8 cellular contexts compared by ENCODE assay signal in the genomic region with DNA sequence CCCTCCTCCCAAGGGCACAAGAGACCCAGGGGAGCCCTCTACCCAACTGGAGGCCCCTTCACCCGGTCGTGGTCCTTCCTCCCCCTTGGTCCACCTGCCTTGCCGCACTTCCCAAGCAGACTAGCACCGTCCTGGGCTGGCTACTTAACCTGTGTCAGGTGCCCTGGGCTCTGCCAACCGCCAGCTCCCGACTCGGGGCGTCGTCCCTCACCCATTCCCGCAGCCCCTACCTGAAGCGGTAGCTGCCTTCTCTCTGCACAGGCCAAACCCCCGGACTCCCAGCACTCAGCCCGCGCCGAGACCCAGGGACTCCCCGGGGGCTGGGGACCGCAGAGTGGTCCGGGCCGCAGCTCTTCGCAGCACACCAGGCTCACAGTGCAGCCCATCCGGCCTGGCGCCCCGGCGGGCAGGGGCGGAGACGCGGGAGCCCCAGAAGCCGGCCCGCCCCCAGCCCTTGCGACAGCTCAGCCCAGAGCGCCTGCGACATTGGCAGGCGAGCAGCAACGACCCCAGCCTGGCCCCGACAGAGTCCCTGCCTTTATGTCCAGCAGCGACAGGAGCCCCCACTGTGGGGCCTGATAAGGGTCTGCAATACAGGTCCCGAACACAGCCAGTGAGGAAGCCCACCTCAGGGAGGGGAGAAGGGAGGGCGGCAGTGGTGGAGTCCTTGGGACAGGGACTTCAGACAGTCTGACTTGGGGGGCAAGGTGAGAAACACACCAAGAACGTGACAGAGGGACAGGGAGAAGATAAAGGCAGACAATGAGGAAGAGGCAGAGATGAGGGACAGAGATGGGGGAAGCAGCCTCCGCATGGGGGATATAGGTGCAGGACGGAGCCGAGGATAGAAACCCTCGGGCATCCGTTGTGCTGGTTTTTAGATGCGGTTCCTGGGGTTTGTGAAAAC.
A peak's percentile ranks its signal among the peaks of the same experiment; 100 is the strongest.
DNase-seq lines count a peak whose midpoint lies in the region; ATAC-seq and TF ChIP-seq lines count a peak whose summit lies in the region.

No MANE protein-coding gene starts in this region.

- H3K27ac Mint-ChIP-seq in nephron: no peak overlapping the region

- H3K27me3 ChIP-seq in KMS-11 (ENCODE audit: insufficient read depth, low read depth): no peaks in the 10 kb centered on the region

- no peak for TF ChIP-seq CTCF in KMS-11 (conservative IDR thresholded peaks at IDR 0.05; ENCODE audit: low read depth, low read length)
- no peak for TF ChIP-seq CTCF in nephron (IDR thresholded peaks at IDR 0.05; ENCODE audit: unreplicated experiment in 3 of 3)

- DNase-seq in ELF-1 (ENCODE audit: low read depth, low spot score) (peak; percentile 32), ecto neural progenitor cell (ENCODE audit: low spot score) (peak; percentile 62), KBM-7 (no peak), NCI-H2029 (lab: John Stamatoyannopoulos, UW) (no peak), HPDE6-E6E7 (ENCODE audit: extremely low spot score) (no peak)

- no peak overlapping the region for H3K4me2 ChIP-seq in KMS-11

- H2AFZ ChIP-seq in KMS-11 (ENCODE audit: low read depth): peak overlapping the region; percentile 96

- peaks cover 53% of the 10 kb centered on the region for H3K27me3 Mint-ChIP-seq in nephron (ENCODE audit: low read depth)

- no peak for ATAC-seq in HG03097 (IDR thresholded peaks at IDR 0.05; ENCODE audit: low FRiP score, unreplicated experiment)

- H3K4me1 Mint-ChIP-seq in nephron: no peaks in the 10 kb centered on the region

- H3K4me3 Mint-ChIP-seq in nephron: peak overlapping the region; percentile 2 to 13 (median 3)

- H4K20me1 ChIP-seq in KMS-11 (ENCODE audit: insufficient read depth): no peaks in the 10 kb centered on the region

- no peak overlapping the region for H3K4me3 ChIP-seq in KMS-11 (IDR thresholded peaks at IDR 0.05; ENCODE audit: insufficient read depth, low read depth, low read length)

- H3K27ac ChIP-seq in KMS-11: no peak overlapping the region

- no peaks in the 10 kb centered on the region for H3K9me3 Mint-ChIP-seq in nephron

- H3K4me1 ChIP-seq in KMS-11 (ENCODE audit: low read depth, poor library complexity, severe bottlenecking): peaks cover 15% of the 10 kb centered on the region

- no peaks in the 10 kb centered on the region for H3K79me2 ChIP-seq in KMS-11 (ENCODE audit: insufficient read depth, low read depth)

- no peaks in the 10 kb centered on the region for H3K36me3 Mint-ChIP-seq in nephron (ENCODE audit: low read depth)

- in situ Hi-C loops in KBM-7 (cut with MboI; ENCODE audit: low pct_unique_long_range_greater_than_20kb, low sequenced_read_pairs): no loop called here

- no peaks in the 10 kb centered on the region for H3K36me3 ChIP-seq in KMS-11 (ENCODE audit: insufficient read depth)

- H3K9ac ChIP-seq in KMS-11: no peak overlapping the region; the same call in 1 of the 2 replicates

Comparison
In these comparisons a context has a peak if more than half of its experiments do, and no peak if none do; other contexts are left out.
1. DNase-seq: peak in ELF-1 (single experiment) and ecto neural progenitor cell (single experiment); none in KBM-7 (single experiment), NCI-H2029 (single experiment) and HPDE6-E6E7 (single experiment).